7 cellular contexts compared by ENCODE assay signal in the genomic region with DNA sequence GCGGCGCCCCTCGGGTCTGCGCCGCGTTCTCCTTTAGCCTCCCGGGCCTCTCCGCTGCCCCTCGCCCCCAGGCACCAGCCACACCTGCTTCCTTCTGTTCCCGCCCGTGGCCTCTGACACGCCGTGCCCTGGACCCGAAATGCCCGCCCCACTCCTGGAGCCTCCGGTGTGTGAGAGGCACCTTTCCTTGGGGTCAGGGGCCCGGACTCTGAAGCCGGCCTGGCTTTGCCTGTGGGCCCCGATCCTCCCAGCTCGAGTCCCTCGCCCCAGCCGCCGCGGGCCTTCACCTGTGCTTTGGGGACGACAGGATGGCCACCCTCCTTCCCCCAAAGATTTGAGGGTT. TPM values are rescaled to one million over a fixed set of nuclear protein-coding genes. Genes with fewer than 3 reads are reported as not detected.
DNase-seq lines count a peak whose midpoint lies in the region; ATAC-seq, FAIRE-seq and TF ChIP-seq lines count a peak whose summit lies in the region.

No MANE protein-coding gene starts in this region.

- H3K4me1 Mint-ChIP-seq in memory B cell, result peaks cover 17% of the 10 kb centered on the region

- no peaks in the 10 kb centered on the region for H3K27me3 Mint-ChIP-seq in memory B cell

- H3K4me2 ChIP-seq in KMS-11, result peak overlapping the region; percentile 76

- H2AFZ ChIP-seq in KMS-11 (ENCODE audit: low read depth), result peak overlapping the region; percentile 64; the same call in 1 of the 2 replicates

- peak overlapping the region; percentile 86 for H3K4me3 Mint-ChIP-seq in memory B cell

- intact Hi-C loops in vagina (cut with DNase I), result no loop called here

- H3K9me3 Mint-ChIP-seq in memory B cell, result no peaks in the 10 kb centered on the region

- H3K4me3 ChIP-seq in KMS-11 (IDR thresholded peaks at IDR 0.05; ENCODE audit: insufficient read depth, low read depth, low read length), result no peak overlapping the region
- H3K4me3 ChIP-seq in bronchial epithelial cell (ENCODE audit: low read depth, low read length), result peak overlapping the region; percentile 79
- peak overlapping the region; percentile 81 to 90 for H3K4me3 ChIP-seq in vagina

- H3K79me2 ChIP-seq in KMS-11 (ENCODE audit: insufficient read depth, low read depth), result 0 out of 2 replicates have a peak, but pooled peaks cover 4% of the 10 kb centered on the region

- H3K36me3 ChIP-seq in KMS-11 (ENCODE audit: insufficient read depth), result no peaks in the 10 kb centered on the region
- H3K36me3 ChIP-seq in bronchial epithelial cell (ENCODE audit: control insufficient read depth, insufficient read depth, low read length), result no peaks in the 10 kb centered on the region
- no peaks in the 10 kb centered on the region for H3K36me3 ChIP-seq in vagina

- H3K27ac ChIP-seq in KMS-11 (peak overlapping the region; percentile 65), vagina (peak overlapping the region; percentile 78)

- TF ChIP-seq POLR2A in vagina (IDR thresholded peaks at IDR 0.05), result no peak

- H3K4me1 ChIP-seq in KMS-11 (ENCODE audit: low read depth, poor library complexity, severe bottlenecking) (peaks cover 18% of the 10 kb centered on the region), vagina (peaks cover 22% of the 10 kb centered on the region)

- H3K27me3 ChIP-seq in KMS-11 (ENCODE audit: insufficient read depth, low read depth) (no peaks in the 10 kb centered on the region), bronchial epithelial cell (ENCODE audit: control insufficient read depth, insufficient read depth, low read length) (no peaks in the 10 kb centered on the region), vagina (no peaks in the 10 kb centered on the region)

- DNase-seq in bronchial epithelial cell (ENCODE audit: low read depth) (no peak), memory B cell (ENCODE audit: low spot score in 2 of 2) (no peak), vagina (ENCODE audit: extremely low spot score in 2 of 2) (no peak), amygdala (lab: John Stamatoyannopoulos, UW) (no peak)

- ATAC-seq in GM19397 (IDR thresholded peaks at IDR 0.05; ENCODE audit: unreplicated experiment), result peak; percentile 12
- ATAC-seq in memory B cell (ENCODE audit: low read depth), result no peak
- ATAC-seq in GM21381 (IDR thresholded peaks at IDR 0.05; ENCODE audit: unreplicated experiment), result no peak

- TF ChIP-seq CTCF in KMS-11 (conservative IDR thresholded peaks at IDR 0.05; ENCODE audit: low read depth, low read length) (no peak), bronchial epithelial cell (IDR thresholded peaks at IDR 0.05; ENCODE audit: insufficient read depth, low read length, severe bottlenecking) (no peak), vagina (IDR thresholded peaks at IDR 0.05) (no peak)

- H3K27ac Mint-ChIP-seq in memory B cell, result peak overlapping the region; percentile 67

- FAIRE-seq in bronchial epithelial cell (lab: Jason Lieb, UNC), result no peak

- no peaks in the 10 kb centered on the region for H4K20me1 ChIP-seq in KMS-11 (ENCODE audit: insufficient read depth)

- H3K9me3 ChIP-seq in vagina, result no peaks in the 10 kb centered on the region

- no peaks in the 10 kb centered on the region for H3K36me3 Mint-ChIP-seq in memory B cell

- peak overlapping the region; percentile 66 for H3K9ac ChIP-seq in KMS-11

RNA-seq across cellular contexts. Expression of gene CDPF1, which starts 0.7 kb away (rescaled TPM):
- total RNA-seq in bronchial epithelial cell (8.7 and 9.5 TPM in 2 replicates), vagina (22.1 TPM)

RNA-seq across cellular contexts. Expression of gene PKDREJ, which starts 12.4 kb away (rescaled TPM):
- total RNA-seq in bronchial epithelial cell, result not detected in 2 replicates
- not detected for total RNA-seq in vagina

RNA-seq across cellular contexts. Expression of gene TTC38, which starts 17.1 kb away (rescaled TPM):
- total RNA-seq in bronchial epithelial cell, result 5.4 and 8.4 TPM in 2 replicates
- total RNA-seq in vagina, result 58.7 TPM

RNA-seq across cellular contexts. Expression of gene GTSE1, which starts 45.9 kb away (rescaled TPM):
- total RNA-seq in bronchial epithelial cell (0.13 and 0.26 TPM in 2 replicates), vagina (2.2 TPM)
